ENCODE assay signal across 1 cellular context in the genomic region with DNA sequence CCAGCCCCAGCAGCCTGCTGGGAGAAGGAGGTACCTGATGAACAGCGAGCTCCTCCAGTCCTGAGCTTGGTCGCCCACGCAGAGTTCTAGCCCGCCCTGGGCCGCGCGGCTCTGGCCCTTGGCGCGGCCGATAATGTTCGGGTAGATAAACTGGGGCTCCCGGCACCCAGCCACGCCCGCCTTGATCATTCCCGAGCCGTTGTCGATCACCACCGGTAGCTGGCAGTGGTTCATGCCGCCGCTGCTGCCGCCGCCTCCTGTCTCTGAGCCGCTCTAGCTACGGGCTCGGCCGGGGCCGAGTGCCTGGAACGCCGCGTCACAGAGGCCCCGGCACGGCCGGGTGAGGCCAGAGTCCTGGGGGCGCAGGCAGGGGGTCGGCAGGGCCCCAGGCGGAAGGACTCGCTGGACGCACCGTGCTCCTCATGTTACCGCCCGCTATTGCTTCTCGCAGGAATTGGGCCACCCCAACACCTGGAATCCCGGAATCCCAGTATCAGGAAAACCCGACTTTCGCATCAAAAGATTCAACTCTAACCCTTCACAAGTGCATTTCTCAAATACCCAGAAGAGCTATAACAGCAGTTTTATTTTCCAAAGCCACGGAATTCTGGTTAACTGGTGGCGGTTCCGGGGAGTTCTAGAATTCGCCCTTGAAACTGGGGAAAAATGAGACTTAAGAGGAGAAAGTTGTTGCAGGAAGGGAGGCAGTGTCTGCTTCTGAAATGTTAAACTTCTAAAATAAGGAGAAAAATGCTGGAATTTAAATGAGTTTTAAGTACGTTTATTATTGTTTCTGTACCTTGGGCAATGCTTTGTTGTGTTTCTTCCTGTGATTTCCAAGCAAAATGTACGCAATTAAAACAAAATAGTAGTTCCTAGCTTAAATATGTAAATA.
A peak's percentile ranks its signal among the peaks of the same experiment; 100 is the strongest.
TF ChIP-seq lines count a peak whose summit lies in the region.

A gene (minus strand): TSS at position 275 of the 895 bp plus-strand sequence. CDS start 41 bp downstream, at position 234.

TF ChIP-seq in HepG2, 621 proteins besides CTCF, POLR2A, EP300 and RAD21 (continued from another document and continues in another):
- TF ChIP-seq, protein P1, sequence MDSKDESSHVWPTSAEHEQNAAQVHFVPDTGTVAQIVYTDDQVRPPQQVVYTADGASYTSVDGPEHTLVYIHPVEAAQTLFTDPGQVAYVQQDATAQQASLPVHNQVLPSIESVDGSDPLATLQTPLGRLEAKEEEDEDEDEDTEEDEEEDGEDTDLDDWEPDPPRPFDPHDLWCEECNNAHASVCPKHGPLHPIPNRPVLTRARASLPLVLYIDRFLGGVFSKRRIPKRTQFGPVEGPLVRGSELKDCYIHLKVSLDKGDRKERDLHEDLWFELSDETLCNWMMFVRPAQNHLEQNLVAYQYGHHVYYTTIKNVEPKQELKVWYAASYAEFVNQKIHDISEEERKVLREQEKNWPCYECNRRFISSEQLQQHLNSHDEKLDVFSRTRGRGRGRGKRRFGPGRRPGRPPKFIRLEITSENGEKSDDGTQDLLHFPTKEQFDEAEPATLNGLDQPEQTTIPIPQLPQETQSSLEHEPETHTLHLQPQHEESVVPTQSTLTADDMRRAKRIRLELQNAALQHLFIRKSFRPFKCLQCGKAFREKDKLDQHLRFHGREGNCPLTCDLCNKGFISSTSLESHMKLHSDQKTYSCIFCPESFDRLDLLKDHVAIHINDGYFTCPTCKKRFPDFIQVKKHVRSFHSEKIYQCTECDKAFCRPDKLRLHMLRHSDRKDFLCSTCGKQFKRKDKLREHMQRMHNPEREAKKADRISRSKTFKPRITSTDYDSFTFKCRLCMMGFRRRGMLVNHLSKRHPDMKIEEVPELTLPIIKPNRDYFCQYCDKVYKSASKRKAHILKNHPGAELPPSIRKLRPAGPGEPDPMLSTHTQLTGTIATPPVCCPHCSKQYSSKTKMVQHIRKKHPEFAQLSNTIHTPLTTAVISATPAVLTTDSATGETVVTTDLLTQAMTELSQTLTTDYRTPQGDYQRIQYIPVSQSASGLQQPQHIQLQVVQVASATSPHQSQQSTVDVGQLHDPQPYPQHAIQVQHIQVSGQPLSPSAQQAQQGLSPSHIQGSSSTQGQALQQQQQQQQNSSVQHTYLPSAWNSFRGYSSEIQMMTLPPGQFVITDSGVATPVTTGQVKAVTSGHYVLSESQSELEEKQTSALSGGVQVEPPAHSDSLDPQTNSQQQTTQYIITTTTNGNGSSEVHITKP (CRISPR knock-in tag; IDR thresholded peaks at IDR 0.05; ENCODE audit: low read depth) = no peak
- TF ChIP-seq RARG (CRISPR knock-in tag; IDR thresholded peaks at IDR 0.05; ENCODE audit: low read depth) (no peak), ZNF432 (CRISPR knock-in tag; IDR thresholded peaks at IDR 0.05; ENCODE audit: borderline replicate concordance) (no peak), NRL (CRISPR knock-in tag; IDR thresholded peaks at IDR 0.05; ENCODE audit: borderline replicate concordance) (0 out of 2 replicates have a peak, but pooled peaks have one; percentile 49), SRF (IDR thresholded peaks at IDR 0.05; ENCODE audit: low read depth, low read length) (no peak), ZNF382 (CRISPR knock-in tag; IDR thresholded peaks at IDR 0.05; ENCODE audit: borderline replicate concordance) (no peak), SP5 (CRISPR knock-in tag; IDR thresholded peaks at IDR 0.05; ENCODE audit: borderline replicate concordance, low read depth) (no peak), FOSL1 (CRISPR knock-in tag; IDR thresholded peaks at IDR 0.05; ENCODE audit: borderline replicate concordance) (no peak), U2AF1 (optimal IDR thresholded peaks at IDR 0.05; ENCODE audit: low read depth, low read length) (no peak), ZNF367 (CRISPR knock-in tag; IDR thresholded peaks at IDR 0.05; ENCODE audit: borderline replicate concordance) (no peak), PHF21A (CRISPR knock-in tag; IDR thresholded peaks at IDR 0.05) (no peak; the same call in 1 of the 2 replicates), KLF6 (CRISPR knock-in tag; IDR thresholded peaks at IDR 0.05) (no peak), ZNF33B (CRISPR knock-in tag; IDR thresholded peaks at IDR 0.05) (no peak), CAMTA2 (CRISPR knock-in tag; IDR thresholded peaks at IDR 0.05; ENCODE audit: borderline replicate concordance) (no peak), TAF1 (CRISPR knock-in tag; IDR thresholded peaks at IDR 0.05) (peak; percentile 59), ZSCAN31 (CRISPR knock-in tag; IDR thresholded peaks at IDR 0.05; ENCODE audit: low read depth) (no peak), BRD4 (CRISPR knock-in tag; IDR thresholded peaks at IDR 0.05) (no peak), NFIC (IDR thresholded peaks at IDR 0.05; ENCODE audit: low read length) (no peak), CCDC6 (CRISPR knock-in tag; IDR thresholded peaks at IDR 0.05) (peak; percentile 51; the same call in 1 of the 2 replicates), EZH2 (conservative IDR thresholded peaks at IDR 0.05; ENCODE audit: low read depth, low read length) (no peak), ZNF839 (CRISPR knock-in tag; IDR thresholded peaks at IDR 0.05; ENCODE audit: borderline replicate concordance) (no peak), HNF4A (CRISPR knock-in tag; IDR thresholded peaks at IDR 0.05) (peak; percentile 48), THAP11 (CRISPR knock-in tag; IDR thresholded peaks at IDR 0.05) (no peak), AKAP8 (CRISPR knock-in tag; IDR thresholded peaks at IDR 0.05) (no peak), ELF1 (CRISPR knock-in tag; IDR thresholded peaks at IDR 0.05) (no peak; the same call in 1 of the 2 replicates), SRSF1 (optimal IDR thresholded peaks at IDR 0.05; ENCODE audit: low read depth, low read length) (no peak), ZNF251 (CRISPR knock-in tag; IDR thresholded peaks at IDR 0.05) (no peak), RXRB (CRISPR knock-in tag; IDR thresholded peaks at IDR 0.05; ENCODE audit: borderline replicate concordance) (no peak), ZNF776 (CRISPR knock-in tag; IDR thresholded peaks at IDR 0.05) (no peak), ZBTB7B (CRISPR knock-in tag; IDR thresholded peaks at IDR 0.05) (peak; percentile 96), ZNF747 (CRISPR knock-in tag; IDR thresholded peaks at IDR 0.05; ENCODE audit: borderline replicate concordance) (no peak), NFRKB (IDR thresholded peaks at IDR 0.05) (no peak), SKI (IDR thresholded peaks at IDR 0.05; ENCODE audit: partially characterized antibody) (no peak)
- TF ChIP-seq, protein P2, sequence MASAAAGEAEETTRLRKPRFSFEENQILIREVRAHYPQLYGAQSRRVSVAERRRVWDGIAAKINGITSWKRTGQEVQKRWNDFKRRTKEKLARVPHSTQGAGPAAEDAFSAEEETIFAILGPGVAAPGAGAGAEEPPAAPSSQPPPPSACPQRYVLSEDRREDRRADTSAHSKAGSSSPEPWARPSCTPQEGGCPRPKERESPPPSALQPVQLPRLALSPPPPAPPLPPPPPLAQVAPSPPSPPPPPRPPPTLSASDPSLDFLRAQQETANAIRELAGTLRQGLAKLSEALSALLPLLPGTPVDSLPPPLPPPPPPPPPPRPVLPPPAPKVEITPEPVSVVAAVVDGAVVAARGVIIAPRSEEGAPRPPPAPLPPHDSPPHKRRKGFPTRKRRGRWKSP (CRISPR knock-in tag; IDR thresholded peaks at IDR 0.05) = no peak
- TF ChIP-seq, protein P3, sequence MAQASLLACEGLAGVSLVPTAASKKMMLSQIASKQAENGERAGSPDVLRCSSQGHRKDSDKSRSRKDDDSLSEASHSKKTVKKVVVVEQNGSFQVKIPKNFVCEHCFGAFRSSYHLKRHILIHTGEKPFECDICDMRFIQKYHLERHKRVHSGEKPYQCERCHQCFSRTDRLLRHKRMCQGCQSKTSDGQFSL (CRISPR knock-in tag; IDR thresholded peaks at IDR 0.05) = 0 out of 2 replicates have a peak, but pooled peaks have one; percentile 25
- TF ChIP-seq, protein P4, sequence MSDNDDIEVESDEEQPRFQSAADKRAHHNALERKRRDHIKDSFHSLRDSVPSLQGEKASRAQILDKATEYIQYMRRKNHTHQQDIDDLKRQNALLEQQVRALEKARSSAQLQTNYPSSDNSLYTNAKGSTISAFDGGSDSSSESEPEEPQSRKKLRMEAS (IDR thresholded peaks at IDR 0.05) = peak; percentile 54; the same call in 1 of the 2 replicates
- TF ChIP-seq, protein P5, sequence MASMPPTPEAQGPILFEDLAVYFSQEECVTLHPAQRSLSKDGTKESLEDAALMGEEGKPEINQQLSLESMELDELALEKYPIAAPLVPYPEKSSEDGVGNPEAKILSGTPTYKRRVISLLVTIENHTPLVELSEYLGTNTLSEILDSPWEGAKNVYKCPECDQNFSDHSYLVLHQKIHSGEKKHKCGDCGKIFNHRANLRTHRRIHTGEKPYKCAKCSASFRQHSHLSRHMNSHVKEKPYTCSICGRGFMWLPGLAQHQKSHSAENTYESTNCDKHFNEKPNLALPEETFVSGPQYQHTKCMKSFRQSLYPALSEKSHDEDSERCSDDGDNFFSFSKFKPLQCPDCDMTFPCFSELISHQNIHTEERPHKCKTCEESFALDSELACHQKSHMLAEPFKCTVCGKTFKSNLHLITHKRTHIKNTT (CRISPR knock-in tag; IDR thresholded peaks at IDR 0.05) = no peak
- TF ChIP-seq, protein P6, sequence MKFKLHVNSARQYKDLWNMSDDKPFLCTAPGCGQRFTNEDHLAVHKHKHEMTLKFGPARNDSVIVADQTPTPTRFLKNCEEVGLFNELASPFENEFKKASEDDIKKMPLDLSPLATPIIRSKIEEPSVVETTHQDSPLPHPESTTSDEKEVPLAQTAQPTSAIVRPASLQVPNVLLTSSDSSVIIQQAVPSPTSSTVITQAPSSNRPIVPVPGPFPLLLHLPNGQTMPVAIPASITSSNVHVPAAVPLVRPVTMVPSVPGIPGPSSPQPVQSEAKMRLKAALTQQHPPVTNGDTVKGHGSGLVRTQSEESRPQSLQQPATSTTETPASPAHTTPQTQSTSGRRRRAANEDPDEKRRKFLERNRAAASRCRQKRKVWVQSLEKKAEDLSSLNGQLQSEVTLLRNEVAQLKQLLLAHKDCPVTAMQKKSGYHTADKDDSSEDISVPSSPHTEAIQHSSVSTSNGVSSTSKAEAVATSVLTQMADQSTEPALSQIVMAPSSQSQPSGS (CRISPR knock-in tag; IDR thresholded peaks at IDR 0.05) = no peak
- TF ChIP-seq, protein P7, sequence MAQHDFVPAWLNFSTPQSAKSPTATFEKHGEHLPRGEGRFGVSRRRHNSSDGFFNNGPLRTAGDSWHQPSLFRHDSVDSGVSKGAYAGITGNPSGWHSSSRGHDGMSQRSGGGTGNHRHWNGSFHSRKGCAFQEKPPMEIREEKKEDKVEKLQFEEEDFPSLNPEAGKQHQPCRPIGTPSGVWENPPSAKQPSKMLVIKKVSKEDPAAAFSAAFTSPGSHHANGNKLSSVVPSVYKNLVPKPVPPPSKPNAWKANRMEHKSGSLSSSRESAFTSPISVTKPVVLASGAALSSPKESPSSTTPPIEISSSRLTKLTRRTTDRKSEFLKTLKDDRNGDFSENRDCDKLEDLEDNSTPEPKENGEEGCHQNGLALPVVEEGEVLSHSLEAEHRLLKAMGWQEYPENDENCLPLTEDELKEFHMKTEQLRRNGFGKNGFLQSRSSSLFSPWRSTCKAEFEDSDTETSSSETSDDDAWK (CRISPR knock-in tag; IDR thresholded peaks at IDR 0.05) = no peak
- TF ChIP-seq, protein P8, sequence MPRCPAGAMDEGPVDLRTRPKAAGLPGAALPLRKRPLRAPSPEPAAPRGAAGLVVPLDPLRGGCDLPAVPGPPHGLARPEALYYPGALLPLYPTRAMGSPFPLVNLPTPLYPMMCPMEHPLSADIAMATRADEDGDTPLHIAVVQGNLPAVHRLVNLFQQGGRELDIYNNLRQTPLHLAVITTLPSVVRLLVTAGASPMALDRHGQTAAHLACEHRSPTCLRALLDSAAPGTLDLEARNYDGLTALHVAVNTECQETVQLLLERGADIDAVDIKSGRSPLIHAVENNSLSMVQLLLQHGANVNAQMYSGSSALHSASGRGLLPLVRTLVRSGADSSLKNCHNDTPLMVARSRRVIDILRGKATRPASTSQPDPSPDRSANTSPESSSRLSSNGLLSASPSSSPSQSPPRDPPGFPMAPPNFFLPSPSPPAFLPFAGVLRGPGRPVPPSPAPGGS (CRISPR knock-in tag; IDR thresholded peaks at IDR 0.05) = no peak
- TF ChIP-seq, protein P9, sequence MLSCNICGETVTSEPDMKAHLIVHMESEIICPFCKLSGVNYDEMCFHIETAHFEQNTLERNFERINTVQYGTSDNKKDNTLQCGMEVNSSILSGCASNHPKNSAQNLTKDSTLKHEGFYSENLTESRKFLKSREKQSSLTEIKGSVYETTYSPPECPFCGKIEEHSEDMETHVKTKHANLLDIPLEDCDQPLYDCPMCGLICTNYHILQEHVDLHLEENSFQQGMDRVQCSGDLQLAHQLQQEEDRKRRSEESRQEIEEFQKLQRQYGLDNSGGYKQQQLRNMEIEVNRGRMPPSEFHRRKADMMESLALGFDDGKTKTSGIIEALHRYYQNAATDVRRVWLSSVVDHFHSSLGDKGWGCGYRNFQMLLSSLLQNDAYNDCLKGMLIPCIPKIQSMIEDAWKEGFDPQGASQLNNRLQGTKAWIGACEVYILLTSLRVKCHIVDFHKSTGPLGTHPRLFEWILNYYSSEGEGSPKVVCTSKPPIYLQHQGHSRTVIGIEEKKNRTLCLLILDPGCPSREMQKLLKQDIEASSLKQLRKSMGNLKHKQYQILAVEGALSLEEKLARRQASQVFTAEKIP (CRISPR knock-in tag; IDR thresholded peaks at IDR 0.05; ENCODE audit: borderline replicate concordance) = no peak
